ENCODE assay signal across 1 cellular context in genomic region chr20:7375905-7376304, GRCh38.
TF ChIP-seq lines count a peak whose summit lies in the region.

No MANE protein-coding gene starts in this region.

TF ChIP-seq in liver, 16 proteins besides CTCF, POLR2A, EP300 and RAD21 (continued from another document):
- TF ChIP-seq ZBTB33 (IDR thresholded peaks at IDR 0.05) (no peak), YY1 (IDR thresholded peaks at IDR 0.05) (no peak), HNF4A (conservative IDR thresholded peaks at IDR 0.05) (no peak), JUND (IDR thresholded peaks at IDR 0.05) (no peak)
